Comparison of ENCODE assay signal across 40 cellular contexts in genomic region chr20:17742426-17743130, GRCh38. TPM values are rescaled to one million over a fixed set of nuclear protein-coding genes. Genes with fewer than 3 reads are reported as not detected.
"Had no signal": no experiment of that assay in that cellular context is flagged by ENCODE, and none has a peak within 500 bp of the region (broad histone marks: within the 10 kb centered on the region; RNA-seq: fewer than 3 reads in every experiment).

No MANE protein-coding gene starts in this region.

- H3K4me3 Mint-ChIP-seq: activated CD4-positive, alpha-beta memory T cell treated with anti-CD3 and anti-CD28 coated beads, Interleukin-2, amount 10 ng/mL, durations not matched to agents 7 days and 5 days; activated CD4-positive, alpha-beta T cell treated with anti-CD3 and anti-CD28 coated beads for 36 hours; activated CD4-positive, alpha-beta T cell treated with anti-CD3 and anti-CD28 coated beads, Interleukin-2, amount 10 ng/mL, durations not matched to agents 7 days and 5 days; activated CD8-positive, alpha-beta memory T cell treated with anti-CD3 and anti-CD28 coated beads, Interleukin-2, amount 10 ng/mL, durations not matched to agents 7 days and 5 days; activated CD8-positive, alpha-beta T cell treated with anti-CD3 and anti-CD28 coated beads, Interleukin-2, amount 10 ng/mL, durations not matched to agents 7 days and 5 days; activated naive CD4-positive, alpha-beta T cell treated with anti-CD3 and anti-CD28 coated beads for 36 hours; activated naive CD8-positive, alpha-beta T cell treated with anti-CD3 and anti-CD28 coated beads for 36 hours; activated T-cell treated with anti-CD3 and anti-CD28 coated beads, Interleukin-2, amount 50 U/mL, for 4 hours; activated T-cell treated with anti-CD3 and anti-CD28 coated beads, Interleukin-2, amount 50 U/mL, for 72 hours; activated T-helper 1 cell treated with anti-CD3 and anti-CD28 coated beads, Interleukin-12 subunit alpha, Interleukin-12 subunit beta, Interleukin-2, Interleukin-4 antibody, amounts not matched to agents 30 ng/mL and 10 ng/mL and 1 ng/mL, durations not matched to agents 14 hours and 24 hours and 36 hours; activated T-helper 17 cell treated with anti-CD3 and anti-CD28 coated beads, Interleukin-2, amount 50 U/mL, for 72 hours; brain; central memory CD8-positive, alpha-beta T cell; T-helper 1 cell treated with Interleukin-12 subunit alpha and Interleukin-12 subunit beta and Interleukin-4 antibody, amounts not matched to agents 30 μg/mL and 1 μg/mL, for 36 hours; T-helper 2 cell treated with Interferon-gamma antibody and Interleukin-4, amounts not matched to agents 5 μg/mL and 100 μg/mL, for 36 hours; WTC11 had no signal

- H3K36me3 Mint-ChIP-seq: activated CD8-positive, alpha-beta memory T cell treated with anti-CD3 and anti-CD28 coated beads, Interleukin-2, amount 10 ng/mL, durations not matched to agents 7 days and 5 days; activated naive CD4-positive, alpha-beta T cell treated with anti-CD3 and anti-CD28 coated beads, Interleukin-2, amount 50 U/mL, for 72 hours; activated naive CD8-positive, alpha-beta T cell treated with anti-CD3 and anti-CD28 coated beads for 36 hours; brain had no signal

- H3K4me3 ChIP-seq: ascending aorta, cardiac muscle cell had no signal

- H3K27ac Mint-ChIP-seq: activated CD4-positive, alpha-beta memory T cell treated with anti-CD3 and anti-CD28 coated beads, Interleukin-2, amount 10 ng/mL, durations not matched to agents 7 days and 5 days; activated CD4-positive, alpha-beta T cell treated with anti-CD3 and anti-CD28 coated beads for 36 hours; activated CD4-positive, alpha-beta T cell treated with anti-CD3 and anti-CD28 coated beads, Interleukin-2, amount 10 ng/mL, durations not matched to agents 7 days and 5 days; activated CD8-positive, alpha-beta memory T cell treated with anti-CD3 and anti-CD28 coated beads, Interleukin-2, amount 10 ng/mL, durations not matched to agents 7 days and 5 days; activated CD8-positive, alpha-beta T cell treated with anti-CD3 and anti-CD28 coated beads, Interleukin-2, amount 10 ng/mL, durations not matched to agents 7 days and 5 days; activated naive CD4-positive, alpha-beta T cell treated with anti-CD3 and anti-CD28 coated beads for 36 hours; activated naive CD4-positive, alpha-beta T cell treated with anti-CD3 and anti-CD28 coated beads, Interleukin-2, amount 50 U/mL, for 72 hours; activated naive CD8-positive, alpha-beta T cell treated with anti-CD3 and anti-CD28 coated beads for 36 hours; activated T-cell treated with anti-CD3 and anti-CD28 coated beads, Interleukin-2, amount 50 U/mL, for 72 hours; activated T-helper 1 cell treated with anti-CD3 and anti-CD28 coated beads, Interleukin-12 subunit alpha, Interleukin-12 subunit beta, Interleukin-2, Interleukin-4 antibody, amounts not matched to agents 30 ng/mL and 10 ng/mL and 1 ng/mL, durations not matched to agents 14 hours and 24 hours and 36 hours; activated T-helper 17 cell treated with anti-CD3 and anti-CD28 coated beads, Interleukin-2, amount 50 U/mL, for 72 hours; brain; T-helper 1 cell treated with Interleukin-12 subunit alpha and Interleukin-12 subunit beta and Interleukin-4 antibody, amounts not matched to agents 30 μg/mL and 1 μg/mL, for 36 hours; T-helper 2 cell treated with Interferon-gamma antibody and Interleukin-4, amounts not matched to agents 5 μg/mL and 100 μg/mL, for 36 hours; WTC11 had no signal

- DNase-seq: activated CD4-positive, alpha-beta memory T cell treated with anti-CD3 and anti-CD28 coated beads, Interleukin-2, amount 10 ng/mL, durations not matched to agents 7 days and 5 days; activated CD4-positive, alpha-beta T cell treated with anti-CD3 and anti-CD28 coated beads for 1 hour; activated CD4-positive, alpha-beta T cell treated with anti-CD3 and anti-CD28 coated beads for 36 hours; activated CD4-positive, alpha-beta T cell treated with anti-CD3 and anti-CD28 coated beads for 48 hours; activated CD4-positive, alpha-beta T cell treated with anti-CD3 and anti-CD28 coated beads, Interleukin-2, amount 10 ng/mL, durations not matched to agents 7 days and 5 days; activated CD4-positive, alpha-beta T cell treated with anti-CD3 and anti-CD28 coated beads, Interleukin-2, amount 50 U/mL, for 48 hours; activated CD4-positive, CD25-positive, alpha-beta regulatory T cell; activated CD8-positive, alpha-beta memory T cell treated with anti-CD3 and anti-CD28 coated beads for 24 hours; activated CD8-positive, alpha-beta memory T cell treated with anti-CD3 and anti-CD28 coated beads, Interleukin-2, amount 10 ng/mL, durations not matched to agents 7 days and 5 days; activated CD8-positive, alpha-beta T cell treated with anti-CD3 and anti-CD28 coated beads, Interleukin-2, amount 10 ng/mL, durations not matched to agents 7 days and 5 days; activated effector memory CD4-positive, alpha-beta T cell treated with anti-CD3 and anti-CD28 coated beads, Interleukin-2, amount 50 U/mL, for 16 hours; activated gamma-delta T cell treated with Interleukin-2 at 50 U/mL for 16 hours; activated naive CD4-positive, alpha-beta T cell; activated naive CD4-positive, alpha-beta T cell treated with anti-CD3 and anti-CD28 coated beads for 36 hours; activated naive CD4-positive, alpha-beta T cell treated with anti-CD3 and anti-CD28 coated beads, Interleukin-2, amount 50 U/mL, for 16 hours; activated naive CD8-positive, alpha-beta T cell treated with anti-CD3 and anti-CD28 coated beads for 36 hours; activated T-cell treated with anti-CD3 and anti-CD28 coated beads for 4 hours; activated T-cell treated with anti-CD3 and anti-CD28 coated beads, Interleukin-2, amount 50 U/mL, for 1 hour; activated T-cell treated with anti-CD3 and anti-CD28 coated beads, Interleukin-2, amount 50 U/mL, for 4 hours; activated T-cell treated with anti-CD3 and anti-CD28 coated beads, Interleukin-2, amount 50 U/mL, for 72 hours; amygdala; anterior cingulate cortex; caudate nucleus; SW 1271; T-helper 1 cell; T-helper 2 cell; T-helper 9 cell; WERI-Rb-1 had no signal

- H3K27me3 Mint-ChIP-seq: activated CD4-positive, alpha-beta T cell treated with anti-CD3 and anti-CD28 coated beads for 36 hours; brain had no signal

- H3K27ac ChIP-seq: ascending aorta, cardiac muscle cell, WERI-Rb-1 had no signal

- H3K9me3 Mint-ChIP-seq: activated naive CD8-positive, alpha-beta T cell treated with anti-CD3 and anti-CD28 coated beads for 36 hours; central memory CD8-positive, alpha-beta T cell had no signal

- H3K36me3 ChIP-seq: ascending aorta, cardiac muscle cell, WERI-Rb-1 had no signal

- H3K4me1 Mint-ChIP-seq: activated CD4-positive, alpha-beta memory T cell treated with anti-CD3 and anti-CD28 coated beads, Interleukin-2, amount 10 ng/mL, durations not matched to agents 7 days and 5 days; activated CD4-positive, alpha-beta T cell treated with anti-CD3 and anti-CD28 coated beads for 36 hours; activated CD4-positive, alpha-beta T cell treated with anti-CD3 and anti-CD28 coated beads, Interleukin-2, amount 10 ng/mL, durations not matched to agents 7 days and 5 days; activated CD8-positive, alpha-beta memory T cell treated with anti-CD3 and anti-CD28 coated beads, Interleukin-2, amount 10 ng/mL, durations not matched to agents 7 days and 5 days; activated naive CD8-positive, alpha-beta T cell treated with anti-CD3 and anti-CD28 coated beads for 36 hours; activated T-helper 17 cell treated with anti-CD3 and anti-CD28 coated beads, Interleukin-2, amount 50 U/mL, for 72 hours; central memory CD8-positive, alpha-beta T cell had no signal

- H3K4me1 ChIP-seq: ascending aorta had no signal

- ATAC-seq: activated CD4-positive, alpha-beta T cell treated with anti-CD3 and anti-CD28 coated beads for 36 hours; activated CD4-positive, CD25-positive, alpha-beta regulatory T cell treated with anti-CD3 and anti-CD28 coated beads, Interleukin-2, amount 50 U/mL, for 24 hours; activated CD8-positive, alpha-beta memory T cell treated with anti-CD3 and anti-CD28 coated beads, Interleukin-2, amount 10 ng/mL, durations not matched to agents 7 days and 5 days; activated CD8-positive, alpha-beta T cell treated with anti-CD3 and anti-CD28 coated beads, Interleukin-2, amount 10 ng/mL, durations not matched to agents 7 days and 5 days; activated naive CD4-positive, alpha-beta T cell treated with anti-CD3 and anti-CD28 coated beads, Interleukin-2, amount 50 U/mL, for 72 hours; activated T-cell treated with anti-CD3 and anti-CD28 coated beads, Interleukin-2, amount 50 U/mL, for 4 hours; activated T-cell treated with anti-CD3 and anti-CD28 coated beads, Interleukin-2, amount 50 U/mL, for 72 hours; activated T-helper 17 cell treated with anti-CD3 and anti-CD28 coated beads, Interleukin-2, amount 50 U/mL, for 72 hours; WTC11 had no signal

- H3K27me3 ChIP-seq: ascending aorta, cardiac muscle cell had no signal

- H3K9me3 ChIP-seq: ascending aorta had no signal

RNA-seq across cellular contexts. Expression of gene BANF2, which starts 42.8 kb away (rescaled TPM):
- total RNA-seq: activated CD4-positive, alpha-beta memory T cell treated with anti-CD3 and anti-CD28 coated beads, Interleukin-2, amount 10 ng/mL, durations not matched to agents 7 days and 5 days; activated CD4-positive, alpha-beta T cell treated with anti-CD3 and anti-CD28 coated beads for 36 hours; activated CD4-positive, alpha-beta T cell treated with anti-CD3 and anti-CD28 coated beads, Interleukin-2, amount 10 ng/mL, durations not matched to agents 7 days and 5 days; activated CD8-positive, alpha-beta memory T cell treated with anti-CD3 and anti-CD28 coated beads, Interleukin-2, amount 10 ng/mL, durations not matched to agents 7 days and 5 days; activated CD8-positive, alpha-beta T cell treated with anti-CD3 and anti-CD28 coated beads, Interleukin-2, amount 10 ng/mL, durations not matched to agents 7 days and 5 days; activated naive CD4-positive, alpha-beta T cell treated with anti-CD3 and anti-CD28 coated beads for 36 hours; activated naive CD4-positive, alpha-beta T cell treated with anti-CD3 and anti-CD28 coated beads, Interleukin-2, amount 50 U/mL, for 72 hours; activated naive CD8-positive, alpha-beta T cell treated with anti-CD3 and anti-CD28 coated beads for 36 hours; activated T-cell treated with anti-CD3 and anti-CD28 coated beads, Interleukin-2, amount 50 U/mL, for 4 hours; activated T-cell treated with anti-CD3 and anti-CD28 coated beads, Interleukin-2, amount 50 U/mL, for 72 hours; activated T-helper 1 cell treated with anti-CD3 and anti-CD28 coated beads, Interleukin-12 subunit alpha, Interleukin-12 subunit beta, Interleukin-2, Interleukin-4 antibody, amounts not matched to agents 30 ng/mL and 10 ng/mL and 1 ng/mL, durations not matched to agents 14 hours and 24 hours and 36 hours; activated T-helper 17 cell treated with anti-CD3 and anti-CD28 coated beads, Interleukin-2, amount 50 U/mL, for 72 hours; ascending aorta; bronchial epithelial cell; cardiac muscle cell; WTC11 had no signal
- polyA plus RNA-seq: cardiac muscle cell had no signal
